Comparison of ENCODE assay signal across 1 cellular context in genomic region chr19:4052993-4053422, GRCh38.
TF ChIP-seq lines count a peak whose summit lies in the region.

No MANE protein-coding gene starts in this region.

TF ChIP-seq in HEK293, 187 proteins besides CTCF, POLR2A, EP300 and RAD21 (continued from another document):
- TF ChIP-seq, protein P1, sequence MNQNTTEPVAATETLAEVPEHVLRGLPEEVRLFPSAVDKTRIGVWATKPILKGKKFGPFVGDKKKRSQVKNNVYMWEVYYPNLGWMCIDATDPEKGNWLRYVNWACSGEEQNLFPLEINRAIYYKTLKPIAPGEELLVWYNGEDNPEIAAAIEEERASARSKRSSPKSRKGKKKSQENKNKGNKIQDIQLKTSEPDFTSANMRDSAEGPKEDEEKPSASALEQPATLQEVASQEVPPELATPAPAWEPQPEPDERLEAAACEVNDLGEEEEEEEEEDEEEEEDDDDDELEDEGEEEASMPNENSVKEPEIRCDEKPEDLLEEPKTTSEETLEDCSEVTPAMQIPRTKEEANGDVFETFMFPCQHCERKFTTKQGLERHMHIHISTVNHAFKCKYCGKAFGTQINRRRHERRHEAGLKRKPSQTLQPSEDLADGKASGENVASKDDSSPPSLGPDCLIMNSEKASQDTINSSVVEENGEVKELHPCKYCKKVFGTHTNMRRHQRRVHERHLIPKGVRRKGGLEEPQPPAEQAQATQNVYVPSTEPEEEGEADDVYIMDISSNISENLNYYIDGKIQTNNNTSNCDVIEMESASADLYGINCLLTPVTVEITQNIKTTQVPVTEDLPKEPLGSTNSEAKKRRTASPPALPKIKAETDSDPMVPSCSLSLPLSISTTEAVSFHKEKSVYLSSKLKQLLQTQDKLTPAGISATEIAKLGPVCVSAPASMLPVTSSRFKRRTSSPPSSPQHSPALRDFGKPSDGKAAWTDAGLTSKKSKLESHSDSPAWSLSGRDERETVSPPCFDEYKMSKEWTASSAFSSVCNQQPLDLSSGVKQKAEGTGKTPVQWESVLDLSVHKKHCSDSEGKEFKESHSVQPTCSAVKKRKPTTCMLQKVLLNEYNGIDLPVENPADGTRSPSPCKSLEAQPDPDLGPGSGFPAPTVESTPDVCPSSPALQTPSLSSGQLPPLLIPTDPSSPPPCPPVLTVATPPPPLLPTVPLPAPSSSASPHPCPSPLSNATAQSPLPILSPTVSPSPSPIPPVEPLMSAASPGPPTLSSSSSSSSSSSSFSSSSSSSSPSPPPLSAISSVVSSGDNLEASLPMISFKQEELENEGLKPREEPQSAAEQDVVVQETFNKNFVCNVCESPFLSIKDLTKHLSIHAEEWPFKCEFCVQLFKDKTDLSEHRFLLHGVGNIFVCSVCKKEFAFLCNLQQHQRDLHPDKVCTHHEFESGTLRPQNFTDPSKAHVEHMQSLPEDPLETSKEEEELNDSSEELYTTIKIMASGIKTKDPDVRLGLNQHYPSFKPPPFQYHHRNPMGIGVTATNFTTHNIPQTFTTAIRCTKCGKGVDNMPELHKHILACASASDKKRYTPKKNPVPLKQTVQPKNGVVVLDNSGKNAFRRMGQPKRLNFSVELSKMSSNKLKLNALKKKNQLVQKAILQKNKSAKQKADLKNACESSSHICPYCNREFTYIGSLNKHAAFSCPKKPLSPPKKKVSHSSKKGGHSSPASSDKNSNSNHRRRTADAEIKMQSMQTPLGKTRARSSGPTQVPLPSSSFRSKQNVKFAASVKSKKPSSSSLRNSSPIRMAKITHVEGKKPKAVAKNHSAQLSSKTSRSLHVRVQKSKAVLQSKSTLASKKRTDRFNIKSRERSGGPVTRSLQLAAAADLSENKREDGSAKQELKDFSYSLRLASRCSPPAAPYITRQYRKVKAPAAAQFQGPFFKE (tag by site-specific recombination; IDR thresholded peaks at IDR 0.05; ENCODE audit: borderline replicate concordance) = no peak
- no peak for TF ChIP-seq ZNF391 (tag by site-specific recombination; IDR thresholded peaks at IDR 0.05; ENCODE audit: borderline replicate concordance, low read depth)
- no peak; the same call in none of the 2 replicates for TF ChIP-seq EGR2 (tag by site-specific recombination; IDR thresholded peaks at IDR 0.05; ENCODE audit: low read depth)
TF ChIP-seq in HEK293: peak in this region for 7.
